8 cellular contexts compared by ENCODE assay signal in genomic region chr9:122463828-122464632, GRCh38. TPM values are rescaled to one million over a fixed set of nuclear protein-coding genes. Genes with fewer than 3 reads are reported as not detected.
DNase-seq lines count a peak whose midpoint lies in the region; ATAC-seq and TF ChIP-seq lines count a peak whose summit lies in the region.

No MANE protein-coding gene starts in this region.

- H3K4me3 ChIP-seq in GM12865 (ENCODE audit: low read depth, low read length), result peak overlapping the region; percentile 50
- peak overlapping the region in 1 of 2 donors; percentile 61 for H3K4me3 ChIP-seq in muscle layer of colon (ENCODE audit: low read depth in 1 of 2, low read length in 2 of 2)

- H3K9me3 ChIP-seq in muscle layer of colon (ENCODE audit: low read length), result no peaks in the 10 kb centered on the region

- H3K36me3 Mint-ChIP-seq in HFFc6 (ENCODE audit: low read depth), result no peaks in the 10 kb centered on the region
- H3K36me3 Mint-ChIP-seq in activated naive CD8-positive, alpha-beta T cell treated with anti-CD3 and anti-CD28 coated beads, Interleukin-2, amount 10 ng/mL, durations not matched to agents 7 days and 5 days, result no peaks in the 10 kb centered on the region

- peaks cover 19% of the 10 kb centered on the region for H3K4me1 ChIP-seq in muscle layer of colon (ENCODE audit: insufficient read depth, low read length)

- H3K36me3 ChIP-seq in muscle layer of colon (ENCODE audit: insufficient read depth, low read length), result no peaks in the 10 kb centered on the region

- peak overlapping the region; percentile 31 for H3K9ac ChIP-seq in muscle layer of colon (ENCODE audit: low read length)

- peaks cover 35% of the 10 kb centered on the region for H3K4me1 Mint-ChIP-seq in HFFc6 (ENCODE audit: low read depth)
- peaks cover 8% of the 10 kb centered on the region for H3K4me1 Mint-ChIP-seq in activated naive CD8-positive, alpha-beta T cell treated with anti-CD3 and anti-CD28 coated beads, Interleukin-2, amount 10 ng/mL, durations not matched to agents 7 days and 5 days

- peaks cover 13% of the 10 kb centered on the region for H3K27me3 Mint-ChIP-seq in HFFc6 (ENCODE audit: insufficient read depth)
- peaks cover 31% of the 10 kb centered on the region for H3K27me3 Mint-ChIP-seq in activated naive CD8-positive, alpha-beta T cell treated with anti-CD3 and anti-CD28 coated beads, Interleukin-2, amount 10 ng/mL, durations not matched to agents 7 days and 5 days

- TF ChIP-seq CTCF in GM12865 (IDR thresholded peaks at IDR 0.05; ENCODE audit: insufficient read depth, low read depth, low read length, missing control alignments) (peak; percentile 26), HFFc6 (IDR thresholded peaks at IDR 0.05) (peak; percentile 62)

- DNase-seq in GM12865 (ENCODE audit: low read depth) (peak; percentile 63), HFFc6 (no peak), NCI-H774 (lab: John Stamatoyannopoulos, UW) (peak; percentile 7), iPS-NIHi7 (ENCODE audit: extremely low spot score) (no peak)
- peak; percentile 37 for DNase-seq in activated naive CD8-positive, alpha-beta T cell treated with anti-CD3 and anti-CD28 coated beads, Interleukin-2, amount 10 ng/mL, durations not matched to agents 7 days and 5 days

- peak; percentile 64 for ATAC-seq in activated naive CD8-positive, alpha-beta T cell treated with anti-CD3 and anti-CD28 coated beads, Interleukin-2, amount 10 ng/mL, durations not matched to agents 7 days and 5 days (ENCODE audit: low read depth)
- ATAC-seq in HG03108 (IDR thresholded peaks at IDR 0.05; ENCODE audit: unreplicated experiment) (no peak), HG03439 (IDR thresholded peaks at IDR 0.05; ENCODE audit: unreplicated experiment) (no peak)

- peak overlapping the region; percentile 93 for H3K4me3 Mint-ChIP-seq in HFFc6
- H3K4me3 Mint-ChIP-seq in activated naive CD8-positive, alpha-beta T cell treated with anti-CD3 and anti-CD28 coated beads, Interleukin-2, amount 10 ng/mL, durations not matched to agents 7 days and 5 days, result peak overlapping the region; percentile 87

- H3K27me3 ChIP-seq in muscle layer of colon (ENCODE audit: control insufficient read depth in 1 of 2, insufficient read depth in 2 of 2, low read length in 2 of 2), result no peaks in the 10 kb centered on the region

- peaks cover 8% of the 10 kb centered on the region for H3K9me3 Mint-ChIP-seq in HFFc6
- H3K9me3 Mint-ChIP-seq in activated naive CD8-positive, alpha-beta T cell treated with anti-CD3 and anti-CD28 coated beads, Interleukin-2, amount 10 ng/mL, durations not matched to agents 7 days and 5 days, result no peaks in the 10 kb centered on the region

- POLR2A ChIA-PET in activated naive CD8-positive, alpha-beta T cell treated with anti-CD3 and anti-CD28 coated beads, Interleukin-2, amount 10 ng/mL, durations not matched to agents 7 days and 5 days (lab: Charles Lee), result no interaction called here

- H3K27ac Mint-ChIP-seq in HFFc6, result 0 out of 2 replicates have a peak overlapping the region, but pooled peaks have one; percentile 36
- H3K27ac Mint-ChIP-seq in activated naive CD8-positive, alpha-beta T cell treated with anti-CD3 and anti-CD28 coated beads, Interleukin-2, amount 10 ng/mL, durations not matched to agents 7 days and 5 days, result peak overlapping the region; percentile 90

- H3K27ac ChIP-seq in muscle layer of colon (ENCODE audit: low read depth, low read length), result no peak overlapping the region

RNA-seq across cellular contexts. Expression of gene OR1J1, which starts 13.7 kb away (rescaled TPM):
- total RNA-seq in HFFc6 (2021; fragmentation: NEBNext Ultra II Directional; extraction: Animal tissue kit (Norgen Biotek cat#: 25700)), result not detected
- not detected for total RNA-seq in activated naive CD8-positive, alpha-beta T cell treated with anti-CD3 and anti-CD28 coated beads, Interleukin-2, amount 10 ng/mL, durations not matched to agents 7 days and 5 days

RNA-seq across cellular contexts. Expression of gene OR1J2, which starts 46.6 kb away (rescaled TPM):
- total RNA-seq in HFFc6 (2021; fragmentation: NEBNext Ultra II Directional; extraction: Animal tissue kit (Norgen Biotek cat#: 25700)), result not detected
- not detected for total RNA-seq in activated naive CD8-positive, alpha-beta T cell treated with anti-CD3 and anti-CD28 coated beads, Interleukin-2, amount 10 ng/mL, durations not matched to agents 7 days and 5 days

RNA-seq across cellular contexts. Expression of gene OR1J4, which starts 54.9 kb away (rescaled TPM):
- total RNA-seq in HFFc6 (2021; fragmentation: NEBNext Ultra II Directional; extraction: Animal tissue kit (Norgen Biotek cat#: 25700)), result not detected
- under 1 TPM in 1 of 2 experiments, not detected in 1; 0.44 TPM for total RNA-seq in activated naive CD8-positive, alpha-beta T cell treated with anti-CD3 and anti-CD28 coated beads, Interleukin-2, amount 10 ng/mL, durations not matched to agents 7 days and 5 days

Comparison
In these comparisons a context has a peak if more than half of its experiments do, and no peak if none do; other contexts are left out.
1. DNase-seq: peak in GM12865 (single experiment), NCI-H774 (single experiment) and activated naive CD8-positive, alpha-beta T cell treated with anti-CD3 and anti-CD28 coated beads, Interleukin-2, amount 10 ng/mL, durations not matched to agents 7 days and 5 days (single experiment); none in HFFc6 (single experiment) and iPS-NIHi7 (single experiment).